20 cellular contexts compared by ENCODE assay signal in the genomic region with DNA sequence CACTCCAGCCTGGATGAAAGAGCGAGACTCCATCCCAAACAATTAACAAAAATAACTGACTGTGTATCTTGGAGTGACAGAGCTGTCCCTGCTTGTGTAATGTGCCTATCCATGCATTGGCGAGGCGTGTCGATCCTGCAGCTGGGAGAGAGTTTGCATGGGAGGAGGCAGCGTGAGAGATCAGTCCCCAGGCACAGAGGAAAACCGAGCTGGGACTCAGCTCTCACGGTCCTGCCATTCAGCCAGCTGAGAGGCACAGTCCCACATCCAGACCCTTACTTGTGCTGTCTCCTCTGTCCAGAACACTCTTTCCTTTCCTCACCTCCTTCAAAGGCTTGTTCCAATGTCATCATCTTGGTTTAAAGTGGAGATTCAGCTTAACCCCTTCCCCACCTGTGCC. TPM values are rescaled to one million over a fixed set of nuclear protein-coding genes. Genes with fewer than 3 reads are reported as not detected.
DNase-seq lines count a peak whose midpoint lies in the region; ATAC-seq and TF ChIP-seq lines count a peak whose summit lies in the region.
"Had no signal": no experiment of that assay in that cellular context is flagged by ENCODE, and none has a peak within 500 bp of the region (broad histone marks: within the 10 kb centered on the region; RNA-seq: fewer than 3 reads in every experiment).

No MANE protein-coding gene starts in this region.

- no peaks in the 10 kb centered on the region for H3K27me3 ChIP-seq in osteoblast (ENCODE audit: insufficient read depth, low read length)
- H3K27me3 ChIP-seq: adrenal gland, MG63, neutrophil, right atrium auricular region had no signal

- intact Hi-C loops in sciatic nerve (cut with DNase I) = no loop called here

- no peak for TF ChIP-seq CTCF in osteoblast (IDR thresholded peaks at IDR 0.05; ENCODE audit: extremely low read depth, low read depth, low read length)
- no peak for TF ChIP-seq CTCF in GM20000 (IDR thresholded peaks at IDR 0.05; ENCODE audit: extremely low read depth, missing control alignments)

- H3K36me3 ChIP-seq in osteoblast (ENCODE audit: insufficient read depth, low read length) = no peaks in the 10 kb centered on the region
- H3K36me3 ChIP-seq: adrenal gland, MG63, neutrophil, right atrium auricular region had no signal

- DNase-seq in NCI-H187 (lab: John Stamatoyannopoulos, UW) (peak; percentile 30 to 37), NCI-H187 treated with DMSO at 0.1 percent for 48 hours (lab: John Stamatoyannopoulos, UW) (no peak), NCI-H1105 (lab: John Stamatoyannopoulos, UW) (peak; percentile 42), RPMI7951 (ENCODE audit: low read depth) (peak; percentile 29), osteoblast (ENCODE audit: insufficient read length, low spot score, missing footprints) (peak; percentile 65), sciatic nerve (ENCODE audit: low spot score) (no peak), GM20000 (ENCODE audit: low spot score) (no peak), kidney glomerular epithelial cell (lab: John Stamatoyannopoulos, UW) (no peak)
- DNase-seq: ACHN; CD4-positive, alpha-beta memory T cell; central memory CD4-positive, alpha-beta T cell; effector memory CD8-positive, alpha-beta T cell; midbrain; NCI-H526 treated with DMSO at 0.1 percent for 48 hours had no signal

- no peak overlapping the region for H3K4me3 ChIP-seq in osteoblast (ENCODE audit: insufficient read depth, low read length)
- H3K4me3 ChIP-seq: adrenal gland, MG63, right atrium auricular region had no signal

- peaks cover 4% of the 10 kb centered on the region for H3K4me1 ChIP-seq in osteoblast (ENCODE audit: insufficient read depth, low read length)
- H3K4me1 ChIP-seq: adrenal gland, right atrium auricular region had no signal

- no peaks in the 10 kb centered on the region for H3K9me3 ChIP-seq in osteoblast (ENCODE audit: low read depth, low read length)
- H3K9me3 ChIP-seq: adrenal gland, MG63, neutrophil, right atrium auricular region had no signal

- H2AFZ ChIP-seq in osteoblast (ENCODE audit: low read length) = no peak overlapping the region

- no peak overlapping the region for H3K4me2 ChIP-seq in osteoblast (ENCODE audit: insufficient read depth, low read length)

- H3K27ac ChIP-seq in osteoblast (ENCODE audit: low read depth, low read length) = no peak overlapping the region
- H3K27ac ChIP-seq: adrenal gland, neutrophil, right atrium auricular region had no signal

- no peaks in the 10 kb centered on the region for H4K20me1 ChIP-seq in osteoblast (ENCODE audit: insufficient read depth, low read length)

- no peaks in the 10 kb centered on the region for H3K79me2 ChIP-seq in osteoblast (ENCODE audit: insufficient read depth, low read length)

- no peak for ATAC-seq in sciatic nerve
- ATAC-seq: activated T-helper 17 cell treated with anti-CD3 and anti-CD28 coated beads, Interleukin-2, amount 50 U/mL, for 72 hours; effector memory CD8-positive, alpha-beta T cell had no signal

RNA-seq across cellular contexts. Expression of gene SULT2B1, which starts 11.9 kb away (rescaled TPM):
- total RNA-seq in RPMI7951 (2014; rRNA removed; shearing (Covaris generic)) = 0.39 TPM in 1 of 2 replicates, not detected in the other
- total RNA-seq in osteoblast (under 0.01 TPM in 1 of 2 replicates, not detected in the other), sciatic nerve (not detected)
- total RNA-seq: activated CD8-positive, alpha-beta memory T cell treated with anti-CD3 and anti-CD28 coated beads for 36 hours; activated T-helper 17 cell treated with anti-CD3 and anti-CD28 coated beads, Interleukin-2, amount 50 U/mL, for 72 hours; CD4-positive, alpha-beta memory T cell; right atrium auricular region had no signal

RNA-seq across cellular contexts. Expression of gene LMTK3, which starts 28.5 kb away (rescaled TPM):
- total RNA-seq in RPMI7951 (2014; rRNA removed; shearing (Covaris generic)) = not detected in 2 replicates
- total RNA-seq in osteoblast = not detected in 2 replicates
- total RNA-seq in sciatic nerve = 0.76 TPM

Comparison
In these comparisons a context has a peak if more than half of its experiments do, and no peak if none do; other contexts are left out.
1. DNase-seq: peak in NCI-H187 (2 of 2), NCI-H1105 (single experiment), RPMI7951 (single experiment) and osteoblast (single experiment); none in NCI-H187 treated with DMSO at 0.1 percent for 48 hours (single experiment), sciatic nerve (single experiment), GM20000 (single experiment) and kidney glomerular epithelial cell (single experiment).